ENCODE assay signal across 17 cellular contexts in genomic region chr1:18032475-18032874, GRCh38.
DNase-seq lines count a peak whose midpoint lies in the region; FAIRE-seq and TF ChIP-seq lines count a peak whose summit lies in the region.
"Had no signal": no experiment of that assay in that cellular context is flagged by ENCODE, and none has a peak within 500 bp of the region (broad histone marks: within the 10 kb centered on the region; RNA-seq: fewer than 3 reads in every experiment).

No MANE protein-coding gene starts in this region.

- TF ChIP-seq CTCF in neural crest cell (conservative IDR thresholded peaks at IDR 0.05) = no peak
- no peak for TF ChIP-seq CTCF in D721Med (IDR thresholded peaks at IDR 0.05; ENCODE audit: insufficient read depth, missing control alignments)

- H3K4me3 ChIP-seq in ectodermal cell (ENCODE audit: insufficient read depth, low read depth, low read length) = no peak overlapping the region
- H3K4me3 ChIP-seq: GM23248 had no signal

- peak; percentile 86 for DNase-seq in left kidney (ENCODE audit: low read depth, low spot score)
- DNase-seq in neural crest cell (ENCODE audit: low read depth, low spot score) = no peak
- no peak for DNase-seq in NCI-H345 treated with DMSO at 0.1 percent for 48 hours (lab: John Stamatoyannopoulos, UW; ENCODE audit: unreplicated experiment)
- no peak for DNase-seq in activated CD4-positive, alpha-beta T cell treated with anti-CD3 and anti-CD28 coated beads, Interleukin-2, amount 50 U/mL, for 48 hours
- no peak for DNase-seq in D721Med (ENCODE audit: insufficient read length, low spot score)
- DNase-seq: C1 segment of cervical spinal cord; Calu3; CD4-positive, alpha-beta memory T cell; COR-L47; DMS153; DND-41; GM23248; H9 had no signal

- peaks cover 4% of the 10 kb centered on the region for H3K4me1 ChIP-seq in ectodermal cell (ENCODE audit: control insufficient read depth, insufficient read depth, low read length)

- H3K27me3 ChIP-seq in ectodermal cell (ENCODE audit: control insufficient read depth, insufficient read depth, low read length, poor library complexity, severe bottlenecking) = no peaks in the 10 kb centered on the region

- no peak for FAIRE-seq in D721Med (lab: Jason Lieb, UNC)
- FAIRE-seq: G401.6, GM12892, H1 had no signal

- peaks cover 71% of the 10 kb centered on the region for H3K27me3 Mint-ChIP-seq in neural crest cell (ENCODE audit: low read depth)

- no peaks in the 10 kb centered on the region for H3K36me3 ChIP-seq in ectodermal cell (ENCODE audit: control insufficient read depth, insufficient read depth, low read length)

- peak overlapping the region; percentile 4 for H3K27ac Mint-ChIP-seq in neural crest cell (ENCODE audit: unreplicated experiment)
- H3K27ac Mint-ChIP-seq: CD4-positive, alpha-beta memory T cell; H9 had no signal

- no peak overlapping the region for H3K4me3 Mint-ChIP-seq in neural crest cell
- H3K4me3 Mint-ChIP-seq: CD4-positive, alpha-beta memory T cell; H9 had no signal

- H3K9me3 ChIP-seq in ectodermal cell (ENCODE audit: control insufficient read depth, low read length) = no peaks in the 10 kb centered on the region

- peak overlapping the region; percentile 76 for H3K27ac ChIP-seq in ectodermal cell (ENCODE audit: insufficient read depth, low read depth, low read length, poor library complexity, severe bottlenecking)
- H3K27ac ChIP-seq: GM23248 had no signal

- 49 to 50% methylated on average over 8 of the region's 8 CpGs for WGBS in ectodermal cell, 2 experiments

- no peaks in the 10 kb centered on the region for H3K36me3 Mint-ChIP-seq in neural crest cell (ENCODE audit: low read depth)
- H3K36me3 Mint-ChIP-seq: CD4-positive, alpha-beta memory T cell had no signal

- peaks cover 22% of the 10 kb centered on the region for H3K4me1 Mint-ChIP-seq in neural crest cell

- H3K9me3 Mint-ChIP-seq in neural crest cell = no peaks in the 10 kb centered on the region
- H3K9me3 Mint-ChIP-seq: H9 had no signal
